In the genomic region with DNA sequence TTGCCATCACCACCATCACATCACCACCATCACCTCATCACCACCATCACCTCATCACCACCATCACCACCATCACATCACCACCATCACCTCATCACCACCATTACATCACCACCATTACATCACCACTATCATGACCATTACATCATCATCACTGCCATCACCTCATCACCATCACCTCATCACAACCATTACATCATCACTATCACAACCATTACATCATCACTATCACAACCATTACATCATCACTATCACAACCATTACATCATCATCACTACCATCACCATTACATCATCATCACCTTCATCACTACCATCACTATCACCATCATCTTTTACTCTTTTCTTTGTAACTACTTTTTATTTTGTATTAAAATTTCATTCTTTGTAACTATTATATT, we compare ENCODE assay signal across 6 cellular contexts.
DNase-seq lines count a peak whose midpoint lies in the region; ATAC-seq, FAIRE-seq and TF ChIP-seq lines count a peak whose summit lies in the region.
"Not testable (repeated sequence)": the region's sequence is repeated elsewhere in the genome, so short reads cannot be mapped to it uniquely, and the experiment has no call there.

No MANE protein-coding gene starts in this region.

- peak overlapping the region; percentile 84 for H3K56ac ChIP-seq in H1 (replicated peaks; ENCODE audit: insufficient read length, low read depth, low read length)

- H4K91ac ChIP-seq in H1 (replicated peaks; ENCODE audit: insufficient read length, low read length): not testable (repeated sequence)

- H3K9ac ChIP-seq in astrocyte (ENCODE audit: low read length); H1 (replicated peaks in 1 of 4; ENCODE audit: extremely low read depth in 1 of 4, low read depth in 3 of 4, low read length in 3 of 4): not testable (repeated sequence)

- not testable (repeated sequence) for TF ChIP-seq POLR2A in A549 (IDR thresholded peaks at IDR 0.05; ENCODE audit: low read length); GM12891 (IDR thresholded peaks at IDR 0.05; ENCODE audit: low read depth, low read length); H1 (IDR thresholded peaks at IDR 0.05; ENCODE audit: control extremely low read depth in 1 of 2, low read depth in 2 of 2, low read length in 2 of 2)

- not testable (repeated sequence) for H4K20me1 ChIP-seq in astrocyte (ENCODE audit: insufficient read depth, low read length); H1 (replicated peaks in 1 of 2; ENCODE audit: control insufficient read depth in 1 of 2, insufficient read depth in 2 of 2, low read length in 2 of 2)

- not testable (repeated sequence) for H3K27ac Mint-ChIP-seq in astrocyte (ENCODE audit: unreplicated experiment)

- H4K5ac ChIP-seq in H1 (ENCODE audit: insufficient read length, low read depth, low read length): not testable (repeated sequence)

- CTCF ChIA-PET in A549 (lab: Yijun Ruan, JAX); HEK293T (lab: Yijun Ruan, JAX); H1 (lab: Charles Lee; ENCODE audit: partially characterized antibody): not testable (repeated sequence)

- not testable (repeated sequence) for H3K4ac ChIP-seq in H1 (replicated peaks; ENCODE audit: insufficient read length, low read depth, low read length)

- not testable (repeated sequence) for H2BK120ac ChIP-seq in H1 (replicated peaks; ENCODE audit: low read depth, low read length)

- not testable (repeated sequence) for TF ChIP-seq CTCF in A549 (IDR thresholded peaks at IDR 0.05); astrocyte (IDR thresholded peaks at IDR 0.05; ENCODE audit: insufficient read depth, low read depth, low read length); H1 (IDR thresholded peaks at IDR 0.05; ENCODE audit: control extremely low read depth in 1 of 3, insufficient read depth in 1 of 3, low read depth in 1 of 3, low read length in 3 of 3)

- not testable (repeated sequence) for H4K8ac ChIP-seq in H1 (ENCODE audit: extremely low read depth, insufficient read depth, low read length)

- H3K4me3 Mint-ChIP-seq in astrocyte (ENCODE audit: unreplicated experiment): not testable (repeated sequence)

- DNase-seq in A549 (ENCODE audit: low read depth in 1 of 2, low spot score in 1 of 2); GM12891 (ENCODE audit: insufficient read length, low spot score); HEK293T (ENCODE audit: extremely low spot score); astrocyte (ENCODE audit: low read depth); H1 (ENCODE audit: low read depth in 1 of 2, low spot score in 2 of 2); frontal cortex (ENCODE audit: low spot score in 2 of 2): not testable (repeated sequence)

- not testable (repeated sequence) for H3K4me2 ChIP-seq in A549; astrocyte (ENCODE audit: low read length); H1 (ENCODE audit: insufficient read depth in 1 of 2, low read depth in 2 of 2, low read length in 2 of 2)

- H3K4me1 ChIP-seq in A549; astrocyte (ENCODE audit: insufficient read depth, low read length); H1 (replicated peaks in 1 of 4; ENCODE audit: control insufficient read depth in 3 of 4, insufficient read depth in 4 of 4, low read length in 3 of 4): not testable (repeated sequence)

- not testable (repeated sequence) for H3K36me3 ChIP-seq in astrocyte (ENCODE audit: insufficient read depth, low read length); H1 (ENCODE audit: control insufficient read depth in 2 of 4, insufficient read depth in 4 of 4, low read length in 3 of 4)

- H3K27me3 ChIP-seq in astrocyte (ENCODE audit: insufficient read depth, low read length); H1 (replicated peaks in 1 of 4; ENCODE audit: control insufficient read depth in 3 of 4, extremely low read depth in 1 of 4, insufficient read depth in 3 of 4, low read length in 3 of 4): not testable (repeated sequence)

- not testable (repeated sequence) for H3K18ac ChIP-seq in H1 (ENCODE audit: extremely low read depth, low read length)

- not testable (repeated sequence) for TF ChIP-seq EP300 in A549 (IDR thresholded peaks at IDR 0.05); H1 (IDR thresholded peaks at IDR 0.05; ENCODE audit: borderline replicate concordance in 1 of 2, low read depth in 2 of 2, low read length in 2 of 2)

- H3K23ac ChIP-seq in H1 (ENCODE audit: insufficient read length): not testable (repeated sequence)

- H2AFZ ChIP-seq in astrocyte (ENCODE audit: low read depth, low read length); H1 (ENCODE audit: low read length): not testable (repeated sequence)

- H3K14ac ChIP-seq in H1 (ENCODE audit: insufficient read length): not testable (repeated sequence)

- TF ChIP-seq RAD21 in A549 (conservative IDR thresholded peaks at IDR 0.05 in 1 of 2, IDR thresholded peaks at IDR 0.05 in 1 of 2); H1 (IDR thresholded peaks at IDR 0.05 in 1 of 2, conservative IDR thresholded peaks at IDR 0.05 in 1 of 2; ENCODE audit: low read depth in 2 of 2, low read length in 2 of 2): not testable (repeated sequence)

- H3K79me1 ChIP-seq in H1 (ENCODE audit: low read depth, low read length): not testable (repeated sequence)

- not testable (repeated sequence) for H3K9me3 Mint-ChIP-seq in astrocyte (ENCODE audit: unreplicated experiment)

- H3K27me3 Mint-ChIP-seq in astrocyte (ENCODE audit: low read depth, unreplicated experiment): not testable (repeated sequence)

- H2BK12ac ChIP-seq in H1 (ENCODE audit: low read depth, low read length): not testable (repeated sequence)

- H3K4me1 Mint-ChIP-seq in astrocyte (ENCODE audit: low read depth, unreplicated experiment): not testable (repeated sequence)

- not testable (repeated sequence) for H2BK5ac ChIP-seq in H1 (ENCODE audit: low read depth, low read length)

- H3K4me3 ChIP-seq in A549; astrocyte (ENCODE audit: insufficient read depth, low read depth, low read length); H1 (ENCODE audit: extremely low read depth in 1 of 4, insufficient read depth in 2 of 4, low read depth in 3 of 4, low read length in 4 of 4): not testable (repeated sequence)

- not testable (repeated sequence) for H3K36me3 Mint-ChIP-seq in astrocyte (ENCODE audit: low read depth, unreplicated experiment)

- POLR2A ChIA-PET in A549 (lab: Yijun Ruan, JAX); HEK293T (lab: Yijun Ruan, JAX); H1 (lab: Charles Lee; ENCODE audit: partially characterized antibody): not testable (repeated sequence)

- H3K23me2 ChIP-seq in H1 (ENCODE audit: low read depth, low read length): peaks cover 14% of the 10 kb centered on the region; the same call in 1 of the 2 replicates

- FAIRE-seq in A549 (lab: Jason Lieb, UNC); H1 (lab: Jason Lieb, UNC): not testable (repeated sequence)
- FAIRE-seq in GM12891 (lab: Jason Lieb, UNC) (peak; percentile 63), astrocyte (lab: Jason Lieb, UNC) (peak; percentile 64), frontal cortex (lab: Jason Lieb, UNC) (peak; percentile 33)

- not testable (repeated sequence) for H2BK20ac ChIP-seq in H1 (ENCODE audit: low read length)

- not testable (repeated sequence) for ATAC-seq in A549

- H3K79me2 ChIP-seq in astrocyte (ENCODE audit: insufficient read depth, low read length); H1 (ENCODE audit: control insufficient read depth in 1 of 2, insufficient read depth in 2 of 2, low read length in 2 of 2): not testable (repeated sequence)

- not testable (repeated sequence) for H3K27ac ChIP-seq in A549; astrocyte (ENCODE audit: low read depth, low read length); H1 (ENCODE audit: low read depth, low read length)

- H2BK15ac ChIP-seq in H1 (ENCODE audit: low read length): not testable (repeated sequence)

- H3K9me3 ChIP-seq in A549; H1 (ENCODE audit: insufficient read depth in 2 of 2, low read depth in 1 of 2, low read length in 1 of 2): not testable (repeated sequence)
- H3K9me3 ChIP-seq in astrocyte (ENCODE audit: insufficient read depth, low read depth, low read length): peaks cover 13% of the 10 kb centered on the region

- H2AK5ac ChIP-seq in H1 (ENCODE audit: low read depth, low read length): peak overlapping the region; percentile 93; the same call in 1 of the 2 replicates

TF ChIP-seq in A549, 52 proteins besides CTCF, POLR2A, EP300 and RAD21:
- TF ChIP-seq FOSL2 (IDR thresholded peaks at IDR 0.05): not testable (repeated sequence)
- peak; percentile 42; the same call in 1 of the 2 replicates for TF ChIP-seq FOSL2 (CRISPR knock-in tag; IDR thresholded peaks at IDR 0.05)
TF ChIP-seq in A549: peak in this region for 1; not testable (repeated sequence) for 51.

TF ChIP-seq in HEK293T, 16 proteins besides CTCF, POLR2A, EP300 and RAD21:
- TF ChIP-seq TARDBP (IDR thresholded peaks at IDR 0.05) (peak; percentile 82), CTBP1 (IDR thresholded peaks at IDR 0.05; ENCODE audit: borderline replicate concordance) (peak; percentile 54; the same call in 1 of the 2 replicates)

TF ChIP-seq in H1, 55 proteins besides CTCF, POLR2A, EP300 and RAD21:
- peak; percentile 70; the same call in 1 of the 2 replicates for TF ChIP-seq CREB1 (IDR thresholded peaks at IDR 0.05)
TF ChIP-seq in H1: peak in this region for 1; not testable (repeated sequence) for 54.
